8 cellular contexts compared by ENCODE assay signal in genomic region chr16:31868701-31869167, GRCh38. TPM values are rescaled to one million over a fixed set of nuclear protein-coding genes. Genes with fewer than 3 reads are reported as not detected.
DNase-seq lines count a peak whose midpoint lies in the region; ATAC-seq and TF ChIP-seq lines count a peak whose summit lies in the region.

No MANE protein-coding gene starts in this region.

- H3K4me3 ChIP-seq in CD8-positive, alpha-beta memory T cell (ENCODE audit: low read length) = peak overlapping the region; percentile 32
- H3K4me3 ChIP-seq in SU-DHL-6 (ENCODE audit: insufficient read depth, low read length, poor library complexity, severe bottlenecking) (no peak overlapping the region), cardiac muscle cell (no peak overlapping the region), psoas muscle (no peak overlapping the region), uterus (no peak overlapping the region)

- WGBS in psoas muscle, 3 donors = 13 to 18% (median 16%) methylated on average over 8 of the region's 8 CpGs

- no peak overlapping the region for H2AFZ ChIP-seq in SU-DHL-6 (ENCODE audit: low read depth, low read length, severe bottlenecking)

- H3K27me3 Mint-ChIP-seq in CD8-positive, alpha-beta memory T cell = no peaks in the 10 kb centered on the region
- no peaks in the 10 kb centered on the region for H3K27me3 Mint-ChIP-seq in activated naive CD8-positive, alpha-beta T cell

- H3K9ac ChIP-seq in SU-DHL-6 (ENCODE audit: low read length) = no peak overlapping the region; the same call in 1 of the 2 replicates

- H4K20me1 ChIP-seq in SU-DHL-6 (ENCODE audit: low read depth, low read length) = no peaks in the 10 kb centered on the region

- H3K36me3 ChIP-seq in CD8-positive, alpha-beta memory T cell (ENCODE audit: insufficient read depth, low read length) = no peaks in the 10 kb centered on the region
- H3K36me3 ChIP-seq in SU-DHL-6 (ENCODE audit: low read length) (no peaks in the 10 kb centered on the region), cardiac muscle cell (no peaks in the 10 kb centered on the region), psoas muscle (ENCODE audit: insufficient read depth in 1 of 2, low read depth in 1 of 2) (no peaks in the 10 kb centered on the region), uterus (no peaks in the 10 kb centered on the region)

- CTCF ChIA-PET in CD8-positive, alpha-beta memory T cell (lab: Charles Lee) = interaction anchor here (0.7 to 4.9 kb wide), 23 partner anchors 9 to 1024 kb away, joined by 3 to 44 read pairs (median 4); partner anchors contain the start of genes ARMC5, FUS and RUSF1

- intact Hi-C loops in psoas muscle (cut with DNase I) = loop anchor here (5.0 to 10.0 kb wide), 4 partner anchors 156 to 886 kb away; partner anchors contain the start of gene HSD3B7 (in 1 of the 2)
- intact Hi-C loops in uterus (cut with DNase I; ENCODE audit: low total_unique reads) = no loop called here

- H3K4me3 Mint-ChIP-seq in CD8-positive, alpha-beta memory T cell = peak overlapping the region; percentile 55 to 82 (median 68)
- peak overlapping the region; percentile 77 for H3K4me3 Mint-ChIP-seq in activated naive CD8-positive, alpha-beta T cell

- no peaks in the 10 kb centered on the region for H3K9me2 ChIP-seq in SU-DHL-6 (replicated peaks; ENCODE audit: insufficient read depth, low read length)

- peaks cover 0 to 3% (median 0%) of the 10 kb centered on the region in 3 donors for H3K36me3 Mint-ChIP-seq in CD8-positive, alpha-beta memory T cell
- no peaks in the 10 kb centered on the region for H3K36me3 Mint-ChIP-seq in activated naive CD8-positive, alpha-beta T cell

- POLR2A ChIA-PET in CD8-positive, alpha-beta memory T cell (lab: Charles Lee) = interaction anchor here (1.3 to 1.7 kb wide), 2 partner anchors 11 to 360 kb away, joined by 3 to 5 read pairs; partner anchors contain the start of gene RUSF1

- H3K4me1 Mint-ChIP-seq in CD8-positive, alpha-beta memory T cell = peaks cover 45 to 56% (median 55%) of the 10 kb centered on the region in 3 donors
- H3K4me1 Mint-ChIP-seq in activated naive CD8-positive, alpha-beta T cell (ENCODE audit: low read depth) = peaks cover 57% of the 10 kb centered on the region

- peak; percentile 67 to 82 (median 75) for DNase-seq in CD8-positive, alpha-beta memory T cell
- peak; percentile 66 for DNase-seq in MV-4-11 (lab: John Stamatoyannopoulos, UW)
- DNase-seq in cardiac muscle cell (ENCODE audit: low read depth in 1 of 2, low spot score in 1 of 2) = peak; percentile 81 to 82
- DNase-seq in psoas muscle = peak; percentile 71 to 83
- peak; percentile 76 to 85 for DNase-seq in uterus

- no peak overlapping the region for H3K27ac ChIP-seq in CD8-positive, alpha-beta memory T cell (ENCODE audit: low read depth, low read length)
- no peak overlapping the region for H3K27ac ChIP-seq in SU-DHL-6 (ENCODE audit: low read depth, low read length)
- H3K27ac ChIP-seq in cardiac muscle cell = no peak overlapping the region
- H3K27ac ChIP-seq in psoas muscle = no peak overlapping the region
- no peak overlapping the region for H3K27ac ChIP-seq in uterus

- H3K27me3 ChIP-seq in CD8-positive, alpha-beta memory T cell (ENCODE audit: insufficient read depth, low read length, poor library complexity, severe bottlenecking) = no peaks in the 10 kb centered on the region
- no peaks in the 10 kb centered on the region for H3K27me3 ChIP-seq in SU-DHL-6 (ENCODE audit: low read length)
- H3K27me3 ChIP-seq in cardiac muscle cell = no peaks in the 10 kb centered on the region
- no peaks in the 10 kb centered on the region for H3K27me3 ChIP-seq in psoas muscle (ENCODE audit: insufficient read depth in 3 of 3, low read length in 2 of 3)
- H3K27me3 ChIP-seq in uterus = no peaks in the 10 kb centered on the region

- H3K4me1 ChIP-seq in CD8-positive, alpha-beta memory T cell (ENCODE audit: insufficient read depth, low read length) = peaks cover 36% of the 10 kb centered on the region
- H3K4me1 ChIP-seq in cardiac muscle cell (ENCODE audit: low read depth) = no peaks in the 10 kb centered on the region
- H3K4me1 ChIP-seq in psoas muscle = no peaks in the 10 kb centered on the region
- H3K4me1 ChIP-seq in uterus = no peaks in the 10 kb centered on the region

- no peak for TF ChIP-seq POLR2A in uterus (IDR thresholded peaks at IDR 0.05)

- peak; percentile 46 for ATAC-seq in GM21390 (IDR thresholded peaks at IDR 0.05; ENCODE audit: unreplicated experiment)
- peak; percentile 61 to 78 (median 66) for ATAC-seq in psoas muscle

- H3K9me3 ChIP-seq in CD8-positive, alpha-beta memory T cell (ENCODE audit: low read length) = no peaks in the 10 kb centered on the region
- H3K9me3 ChIP-seq in SU-DHL-6 (ENCODE audit: insufficient read depth, low read length) (no peaks in the 10 kb centered on the region), cardiac muscle cell (ENCODE audit: low read depth) (no peaks in the 10 kb centered on the region), psoas muscle (no peaks in the 10 kb centered on the region), uterus (no peaks in the 10 kb centered on the region)

- peak overlapping the region; percentile 57 to 97 (median 86) for H3K27ac Mint-ChIP-seq in CD8-positive, alpha-beta memory T cell
- peak overlapping the region; percentile 93 for H3K27ac Mint-ChIP-seq in activated naive CD8-positive, alpha-beta T cell

- peak overlapping the region; percentile 32 for H3K4me2 ChIP-seq in SU-DHL-6 (ENCODE audit: low read depth, low read length, poor library complexity, severe bottlenecking)

- H3F3A ChIP-seq in SU-DHL-6 (ENCODE audit: insufficient read depth) = peaks cover 21% of the 10 kb centered on the region

- no peaks in the 10 kb centered on the region for H3K9me3 Mint-ChIP-seq in CD8-positive, alpha-beta memory T cell
- no peaks in the 10 kb centered on the region for H3K9me3 Mint-ChIP-seq in activated naive CD8-positive, alpha-beta T cell (ENCODE audit: low read depth)

- TF ChIP-seq CTCF in SU-DHL-6 (IDR thresholded peaks at IDR 0.05; ENCODE audit: insufficient read depth, low read length, poor library complexity, severe bottlenecking) = peak; percentile 64
- peak; percentile 71 for TF ChIP-seq CTCF in cardiac muscle cell (IDR thresholded peaks at IDR 0.05; ENCODE audit: low read depth, low read length)
- TF ChIP-seq CTCF in psoas muscle (IDR thresholded peaks at IDR 0.05) = peak; percentile 88
- peak; percentile 73 to 85 (median 81) for TF ChIP-seq CTCF in uterus (IDR thresholded peaks at IDR 0.05)

- peaks cover under 1% of the 10 kb centered on the region for H3K79me2 ChIP-seq in SU-DHL-6 (ENCODE audit: insufficient read depth, low read length)

RNA-seq across cellular contexts. Expression of gene ZNF267, which starts 4.9 kb away (rescaled TPM):
- total RNA-seq in CD8-positive, alpha-beta memory T cell = 10 to 100 TPM; 89.0 to 89.7 TPM
- polyA plus RNA-seq in CD8-positive, alpha-beta memory T cell = 15.5 TPM
- total RNA-seq in cardiac muscle cell = 13.2 and 16.7 TPM in 2 replicates
- 8.6 and 8.7 TPM in 2 replicates for polyA plus RNA-seq in cardiac muscle cell
- total RNA-seq in psoas muscle = 1 to 10 TPM; 4.1 to 9.9 (median 8.3) TPM
- polyA plus RNA-seq in psoas muscle = 10 to 100 TPM in 2 of 3 donors, 1 to 10 TPM in 1; 6.1 to 33.2 (median 17.3) TPM
- total RNA-seq in uterus = 10 to 100 TPM in 2 of 4 donors, 1 to 10 TPM in 2; 4.4 to 21.4 (median 14.6) TPM
